4 cellular contexts compared by ENCODE assay signal in genomic region chr10:106498675-106499074, GRCh38.
"Had no signal": no experiment of that assay in that cellular context is flagged by ENCODE, and none has a peak within 500 bp of the region (broad histone marks: within the 10 kb centered on the region; RNA-seq: fewer than 3 reads in every experiment).

No MANE protein-coding gene starts in this region.

- ATAC-seq: GM23338 had no signal

- H3K27me3 Mint-ChIP-seq: IgD-negative memory B cell had no signal

- H3K4me3 Mint-ChIP-seq: GM23338, H9, IgD-negative memory B cell had no signal

- H2AFZ ChIP-seq: GM23338 had no signal

- DNase-seq: H9, HCEC 1CT had no signal

- H3K4me1 Mint-ChIP-seq: IgD-negative memory B cell had no signal

- H3K9me3 Mint-ChIP-seq: GM23338, H9 had no signal

- H3K27ac Mint-ChIP-seq: GM23338, H9, IgD-negative memory B cell had no signal

- H3K36me3 Mint-ChIP-seq: IgD-negative memory B cell had no signal

- H3K4me2 ChIP-seq: GM23338 had no signal

- H3K4me3 ChIP-seq: GM23338 had no signal
